ENCODE assay signal across 1 cellular context in the genomic region with DNA sequence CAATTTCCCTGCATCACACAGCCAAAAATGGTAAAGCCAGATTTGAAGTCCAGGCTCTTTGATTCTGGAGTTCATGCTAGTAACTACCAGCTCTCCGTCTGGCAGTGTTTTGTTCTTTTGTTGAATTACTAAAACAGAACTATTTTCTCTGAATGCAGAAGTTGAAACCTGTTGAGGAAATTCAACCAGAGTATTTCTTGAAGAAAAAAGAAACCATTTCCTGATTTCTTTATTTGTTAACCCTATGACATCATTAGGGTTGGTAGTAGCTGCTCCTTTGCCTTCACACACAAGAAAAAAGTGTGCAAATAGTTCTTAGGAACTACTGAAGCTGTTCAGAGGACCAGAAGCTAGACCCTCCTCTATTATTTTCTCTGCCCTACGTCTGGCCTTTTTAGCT.
A peak's percentile ranks its signal among the peaks of the same experiment; 100 is the strongest.
TF ChIP-seq lines count a peak whose summit lies in the region.

No MANE protein-coding gene starts in this region.

TF ChIP-seq in GM12878, 131 proteins besides CTCF, POLR2A, EP300 and RAD21 (continued from another document):
- TF ChIP-seq, protein P1, sequence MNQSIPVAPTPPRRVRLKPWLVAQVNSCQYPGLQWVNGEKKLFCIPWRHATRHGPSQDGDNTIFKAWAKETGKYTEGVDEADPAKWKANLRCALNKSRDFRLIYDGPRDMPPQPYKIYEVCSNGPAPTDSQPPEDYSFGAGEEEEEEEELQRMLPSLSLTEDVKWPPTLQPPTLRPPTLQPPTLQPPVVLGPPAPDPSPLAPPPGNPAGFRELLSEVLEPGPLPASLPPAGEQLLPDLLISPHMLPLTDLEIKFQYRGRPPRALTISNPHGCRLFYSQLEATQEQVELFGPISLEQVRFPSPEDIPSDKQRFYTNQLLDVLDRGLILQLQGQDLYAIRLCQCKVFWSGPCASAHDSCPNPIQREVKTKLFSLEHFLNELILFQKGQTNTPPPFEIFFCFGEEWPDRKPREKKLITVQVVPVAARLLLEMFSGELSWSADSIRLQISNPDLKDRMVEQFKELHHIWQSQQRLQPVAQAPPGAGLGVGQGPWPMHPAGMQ (IDR thresholded peaks at IDR 0.05; ENCODE audit: borderline replicate concordance) = no peak
- TF ChIP-seq JUNB (IDR thresholded peaks at IDR 0.05) (0 out of 2 replicates have a peak, but pooled peaks have one; percentile 33), CREB1 (IDR thresholded peaks at IDR 0.05; ENCODE audit: low read depth) (peak; percentile 35; the same call in 1 of the 2 replicates)
- TF ChIP-seq, protein P2, sequence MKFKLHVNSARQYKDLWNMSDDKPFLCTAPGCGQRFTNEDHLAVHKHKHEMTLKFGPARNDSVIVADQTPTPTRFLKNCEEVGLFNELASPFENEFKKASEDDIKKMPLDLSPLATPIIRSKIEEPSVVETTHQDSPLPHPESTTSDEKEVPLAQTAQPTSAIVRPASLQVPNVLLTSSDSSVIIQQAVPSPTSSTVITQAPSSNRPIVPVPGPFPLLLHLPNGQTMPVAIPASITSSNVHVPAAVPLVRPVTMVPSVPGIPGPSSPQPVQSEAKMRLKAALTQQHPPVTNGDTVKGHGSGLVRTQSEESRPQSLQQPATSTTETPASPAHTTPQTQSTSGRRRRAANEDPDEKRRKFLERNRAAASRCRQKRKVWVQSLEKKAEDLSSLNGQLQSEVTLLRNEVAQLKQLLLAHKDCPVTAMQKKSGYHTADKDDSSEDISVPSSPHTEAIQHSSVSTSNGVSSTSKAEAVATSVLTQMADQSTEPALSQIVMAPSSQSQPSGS (IDR thresholded peaks at IDR 0.05; ENCODE audit: low read length) = peak; percentile 85
